Comparison of ENCODE assay signal across 27 cellular contexts in the genomic region with DNA sequence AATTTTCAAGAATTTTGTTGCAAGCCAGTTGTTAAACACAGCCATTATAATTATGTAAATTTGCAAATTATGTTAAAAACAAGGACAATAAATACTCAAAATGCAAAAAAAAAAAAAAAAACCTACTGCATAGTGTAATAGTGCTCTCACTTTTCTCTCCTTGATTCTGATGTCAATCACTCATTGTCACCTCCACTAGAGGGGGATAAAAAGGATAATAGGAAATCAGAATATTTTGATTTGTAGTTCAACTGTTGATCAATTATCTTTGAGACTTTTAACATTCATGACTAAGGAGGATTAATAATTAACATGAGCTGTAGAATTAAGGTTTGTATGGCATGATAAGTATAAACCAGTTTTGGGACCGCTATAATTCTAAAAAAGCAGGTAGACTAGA. TPM values are rescaled to one million over a fixed set of nuclear protein-coding genes. Genes with fewer than 3 reads are reported as not detected.
DNase-seq lines count a peak whose midpoint lies in the region; ATAC-seq and TF ChIP-seq lines count a peak whose summit lies in the region.
"Had no signal": no experiment of that assay in that cellular context is flagged by ENCODE, and none has a peak within 500 bp of the region (broad histone marks: within the 10 kb centered on the region; RNA-seq: fewer than 3 reads in every experiment).

No MANE protein-coding gene starts in this region.

- no peaks in the 10 kb centered on the region for H4K20me1 ChIP-seq in DOHH2 (ENCODE audit: control insufficient read depth, insufficient read depth, low read depth, low read length)

- H3K27ac Mint-ChIP-seq in chondrocyte (ENCODE audit: unreplicated experiment) (no peak overlapping the region), osteocyte (ENCODE audit: unreplicated experiment) (no peak overlapping the region)
- H3K27ac Mint-ChIP-seq: CD4-positive, CD25-positive, alpha-beta regulatory T cell had no signal

- H3K27ac ChIP-seq in DOHH2 (ENCODE audit: low read depth, low read length), result no peak overlapping the region
- H3K27ac ChIP-seq: HL-60, RWPE1 had no signal

- H3K27me3 Mint-ChIP-seq in chondrocyte (ENCODE audit: low read depth) (peaks cover 2% of the 10 kb centered on the region), osteocyte (ENCODE audit: unreplicated experiment) (peaks cover 13% of the 10 kb centered on the region)
- H3K27me3 Mint-ChIP-seq in activated T-cell treated with anti-CD3 and anti-CD28 coated beads, Interleukin-2, amount 50 U/mL, for 4 hours (ENCODE audit: low read depth), result peaks cover 8% of the 10 kb centered on the region

- H3K36me3 Mint-ChIP-seq in chondrocyte (ENCODE audit: low read depth), result no peaks in the 10 kb centered on the region
- no peaks in the 10 kb centered on the region for H3K36me3 Mint-ChIP-seq in osteocyte (ENCODE audit: unreplicated experiment)
- H3K36me3 Mint-ChIP-seq in activated T-cell treated with anti-CD3 and anti-CD28 coated beads, Interleukin-2, amount 50 U/mL, for 4 hours (ENCODE audit: insufficient read depth), result no peaks in the 10 kb centered on the region
- H3K36me3 Mint-ChIP-seq: CD4-positive, CD25-positive, alpha-beta regulatory T cell had no signal

- no peaks in the 10 kb centered on the region for H3K27me3 ChIP-seq in DOHH2 (ENCODE audit: control insufficient read depth, low read length)

- H3K9me2 ChIP-seq in DOHH2 (replicated peaks; ENCODE audit: control insufficient read depth, low read length), result no peaks in the 10 kb centered on the region

- H3K36me3 ChIP-seq in DOHH2 (ENCODE audit: control insufficient read depth, low read length), result no peaks in the 10 kb centered on the region

- H3K9me3 Mint-ChIP-seq in chondrocyte (ENCODE audit: low read depth) (no peaks in the 10 kb centered on the region), osteocyte (ENCODE audit: unreplicated experiment) (no peaks in the 10 kb centered on the region)
- H3K9me3 Mint-ChIP-seq in activated T-cell treated with anti-CD3 and anti-CD28 coated beads, Interleukin-2, amount 50 U/mL, for 4 hours, result no peaks in the 10 kb centered on the region
- H3K9me3 Mint-ChIP-seq: CD4-positive, CD25-positive, alpha-beta regulatory T cell had no signal

- no peak overlapping the region for H3K4me3 ChIP-seq in DOHH2 (ENCODE audit: low read length)

- H3K79me2 ChIP-seq in DOHH2 (ENCODE audit: control insufficient read depth, low read length), result no peaks in the 10 kb centered on the region

- peaks cover 5% of the 10 kb centered on the region for H3K4me1 Mint-ChIP-seq in chondrocyte (ENCODE audit: low read depth)
- no peaks in the 10 kb centered on the region for H3K4me1 Mint-ChIP-seq in osteocyte (ENCODE audit: unreplicated experiment)
- H3K4me1 Mint-ChIP-seq in activated T-cell treated with anti-CD3 and anti-CD28 coated beads, Interleukin-2, amount 50 U/mL, for 4 hours (ENCODE audit: low read depth), result no peaks in the 10 kb centered on the region
- H3K4me1 Mint-ChIP-seq: CD4-positive, CD25-positive, alpha-beta regulatory T cell had no signal

- H3K4me3 Mint-ChIP-seq in chondrocyte (ENCODE audit: unreplicated experiment), result no peak overlapping the region
- H3K4me3 Mint-ChIP-seq in osteocyte (ENCODE audit: unreplicated experiment), result no peak overlapping the region
- no peak overlapping the region for H3K4me3 Mint-ChIP-seq in activated T-cell treated with anti-CD3 and anti-CD28 coated beads, Interleukin-2, amount 50 U/mL, for 4 hours
- H3K4me3 Mint-ChIP-seq: CD4-positive, CD25-positive, alpha-beta regulatory T cell had no signal

- no peak overlapping the region for H3K4me2 ChIP-seq in DOHH2 (ENCODE audit: low read length)

- DNase-seq in chondrocyte (ENCODE audit: low spot score), result no peak
- no peak for DNase-seq in osteocyte (ENCODE audit: extremely low spot score, unreplicated experiment)
- no peak for DNase-seq in activated T-cell treated with anti-CD3 and anti-CD28 coated beads, Interleukin-2, amount 50 U/mL, for 4 hours
- no peak for DNase-seq in GM13977 (ENCODE audit: low spot score)
- no peak for DNase-seq in NCI-H146 treated with DMSO at 0.1 percent for 48 hours (lab: John Stamatoyannopoulos, UW; ENCODE audit: unreplicated experiment)
- no peak for DNase-seq in GOT3 (lab: John Stamatoyannopoulos, UW)
- DNase-seq: AML-193; CD4-positive, CD25-positive, alpha-beta regulatory T cell; COR-L47; DMS 273 treated with DMSO at 0.1 percent for 48 hours; GDM1; IMR-90; Kasumi-1; NCI-H1092 treated with DMSO at 0.1 percent for 48 hours; NCI-H1694; NCI-H2081 treated with DMSO at 0.1 percent for 48 hours; NCI-H446 treated with DMSO at 0.1 percent for 48 hours; NCI-H748 treated with DMSO at 0.1 percent for 48 hours; NK-92 treated with Interleukin-12 subunit alpha and Interleukin-12 subunit beta, amount 100 ng/mL, for 24 hours; OCI-M1; SIG-M5; T-helper 1 cell had no signal

- no peak for ATAC-seq in activated T-cell treated with anti-CD3 and anti-CD28 coated beads, Interleukin-2, amount 50 U/mL, for 4 hours
- ATAC-seq: SK-N-SH treated with all-trans-retinoic acid at 6 μM for 48 hours had no signal

- no peaks in the 10 kb centered on the region for H3F3A ChIP-seq in DOHH2 (ENCODE audit: control insufficient read depth, insufficient read depth)

- no peaks in the 10 kb centered on the region for H3K4me1 ChIP-seq in DOHH2 (ENCODE audit: control insufficient read depth, low read length)

- in situ Hi-C loops in GM13977 (cut with MboI; ENCODE audit: low pct_unique_long_range_greater_than_20kb, low sequenced_read_pairs, unreplicated experiment), result no loop called here

- TF ChIP-seq CTCF in DOHH2 (IDR thresholded peaks at IDR 0.05; ENCODE audit: low read depth, low read length, poor library complexity, severe bottlenecking) (peak; percentile 12), LNCAP (IDR thresholded peaks at IDR 0.05) (peak; percentile 21; the same call in 1 of the 2 replicates), chondrocyte (IDR thresholded peaks at IDR 0.05) (peak; percentile 49), osteocyte (IDR thresholded peaks at IDR 0.05) (peak; percentile 16), GM13977 (IDR thresholded peaks at IDR 0.05; ENCODE audit: extremely low read depth, insufficient read depth, missing control alignments) (no peak)

- no peaks in the 10 kb centered on the region for H3K9me3 ChIP-seq in DOHH2 (ENCODE audit: control insufficient read depth, insufficient read depth, low read length)

RNA-seq across cellular contexts. Expression of a gene that starts 40.2 kb away (rescaled TPM):
- total RNA-seq in chondrocyte, result 3.3 to 9.7 TPM (median 9.2 TPM) in 3 replicates
- total RNA-seq in osteocyte, result 4.4 and 6.2 TPM in 2 replicates
- total RNA-seq in activated T-cell treated with anti-CD3 and anti-CD28 coated beads, Interleukin-2, amount 50 U/mL, for 4 hours, result 1 to 10 TPM in 1 of 3 donors, under 1 TPM in 2; 0.47 to 1.8 (median 0.83) TPM
